ENCODE assay signal across 12 cellular contexts in the genomic region with DNA sequence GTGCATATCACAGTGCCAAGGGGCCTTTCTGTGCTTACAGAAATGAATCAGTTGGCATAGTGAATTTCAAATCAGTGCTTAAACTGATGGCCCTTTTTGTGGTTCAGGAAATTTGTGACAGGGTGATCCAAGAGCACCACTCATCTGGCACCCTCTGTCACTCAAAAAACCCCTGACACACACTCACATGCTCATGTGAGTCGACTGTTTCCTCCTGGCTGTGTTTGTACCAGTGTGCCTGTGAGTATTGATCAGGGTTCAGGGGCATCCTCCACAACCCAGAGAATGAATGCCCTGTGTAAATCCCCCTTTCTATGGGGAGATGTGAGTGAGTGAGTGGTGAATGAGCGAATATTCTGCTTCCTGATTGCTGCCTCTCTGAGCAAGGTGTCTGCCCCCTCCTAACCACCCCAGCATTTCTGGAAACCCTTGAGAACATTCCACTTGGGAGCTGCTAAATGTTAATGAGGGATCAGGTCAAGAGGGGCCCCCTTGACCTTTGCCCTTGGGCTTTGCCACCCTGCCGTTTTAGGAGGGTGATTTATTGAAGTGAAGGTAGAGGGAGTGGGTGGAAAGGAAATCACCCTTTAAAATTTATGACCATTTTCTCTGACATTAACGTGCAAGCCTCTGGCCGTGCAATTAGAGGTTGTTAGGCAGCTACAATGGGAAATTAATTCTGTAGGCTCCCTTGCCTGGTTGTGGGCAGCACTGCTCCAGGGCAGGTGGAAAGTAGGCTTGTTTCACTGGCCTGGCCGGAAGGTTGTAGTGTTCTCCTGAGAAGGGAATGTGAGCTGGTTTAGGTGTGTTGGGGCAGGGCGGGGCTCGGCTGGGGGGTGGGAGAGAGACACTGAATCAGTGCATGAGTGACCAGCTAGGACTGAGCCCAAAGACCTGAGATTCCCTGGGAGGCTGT.
DNase-seq lines count a peak whose midpoint lies in the region; TF ChIP-seq lines count a peak whose summit lies in the region.
"Had no signal": no experiment of that assay in that cellular context is flagged by ENCODE, and none has a peak within 500 bp of the region (broad histone marks: within the 10 kb centered on the region; RNA-seq: fewer than 3 reads in every experiment).

No MANE protein-coding gene starts in this region.

- no peak overlapping the region for H3K4me2 ChIP-seq in Karpas-422 (ENCODE audit: low read depth, low read length, poor library complexity, severe bottlenecking)

- H3K4me1 ChIP-seq in Karpas-422 (ENCODE audit: low read length) (peaks cover 60% of the 10 kb centered on the region), esophagus (ENCODE audit: control insufficient read depth in 2 of 2, insufficient read depth in 2 of 2, low read length in 1 of 2) (peaks cover 5 to 30% of the 10 kb centered on the region in 2 donors)

- WGBS in esophagus, 2 donors: 49% methylated on average over 8 of the region's 8 CpGs

- H3K4me3 ChIP-seq in Karpas-422 (ENCODE audit: low read length) (no peak overlapping the region), esophagus (ENCODE audit: low read depth in 1 of 2, low read length in 2 of 2) (peak overlapping the region; percentile 18 to 31)
- H3K4me3 ChIP-seq: tibial artery had no signal

- H3K79me2 ChIP-seq in Karpas-422 (ENCODE audit: low read length): peaks cover 100% of the 10 kb centered on the region

- H3K27me3 Mint-ChIP-seq in progenitor cell of endocrine pancreas: peaks cover 9% of the 10 kb centered on the region

- H3K9ac ChIP-seq in Karpas-422 (ENCODE audit: low read length): peak overlapping the region; percentile 41

- H3K27ac ChIP-seq in Karpas-422 (ENCODE audit: low read length) (peak overlapping the region; percentile 60), esophagus (ENCODE audit: low read depth in 2 of 2, low read length in 1 of 2) (peak overlapping the region; percentile 84 to 94)
- H3K27ac ChIP-seq: WERI-Rb-1 had no signal

- H2AFZ ChIP-seq in Karpas-422 (ENCODE audit: low read length): no peak overlapping the region

- DNase-seq in NCI-H748 (lab: John Stamatoyannopoulos, UW; ENCODE audit: unreplicated experiment) (peak; percentile 69), NCI-H748 treated with DMSO at 0.1 percent for 48 hours (lab: John Stamatoyannopoulos, UW) (no peak), Karpas-422 (no peak), progenitor cell of endocrine pancreas (ENCODE audit: low spot score, unreplicated experiment) (no peak), NCI-H2107 treated with DMSO at 0.1 percent for 48 hours (lab: John Stamatoyannopoulos, UW; ENCODE audit: unreplicated experiment) (no peak), HuH-7.5 (ENCODE audit: low spot score) (no peak), NCI-H2171 (lab: John Stamatoyannopoulos, UW) (no peak)
- DNase-seq: aorta, KG1, tibial artery, WERI-Rb-1 had no signal

- no peak overlapping the region for H3K4me3 Mint-ChIP-seq in progenitor cell of endocrine pancreas (ENCODE audit: low read depth)

- no peaks in the 10 kb centered on the region for H3K9me2 ChIP-seq in Karpas-422 (replicated peaks; ENCODE audit: insufficient read depth, low read length)

- H3K4me1 Mint-ChIP-seq in progenitor cell of endocrine pancreas (ENCODE audit: low read depth): peaks cover 14% of the 10 kb centered on the region

- peak overlapping the region; percentile 9 for H3K27ac Mint-ChIP-seq in progenitor cell of endocrine pancreas

- H3K9me3 ChIP-seq in Karpas-422 (ENCODE audit: low read length) (no peaks in the 10 kb centered on the region), esophagus (ENCODE audit: control insufficient read depth in 2 of 2, insufficient read depth in 1 of 2, low read depth in 1 of 2, low read length in 1 of 2) (no peaks in the 10 kb centered on the region)
- H3K9me3 ChIP-seq: tibial artery had no signal

- H3K36me3 ChIP-seq in Karpas-422 (ENCODE audit: insufficient read depth, low read length): no peaks in the 10 kb centered on the region
- no peaks in the 10 kb centered on the region for H3K36me3 ChIP-seq in esophagus (ENCODE audit: control insufficient read depth in 2 of 2, insufficient read depth in 2 of 2, low read length in 1 of 2)
- H3K36me3 ChIP-seq: tibial artery, WERI-Rb-1 had no signal

- peaks cover 16% of the 10 kb centered on the region for H4K20me1 ChIP-seq in Karpas-422 (ENCODE audit: insufficient read depth, low read depth, low read length)

- no peaks in the 10 kb centered on the region for H3K27me3 ChIP-seq in Karpas-422 (ENCODE audit: low read length)
- H3K27me3 ChIP-seq in esophagus (ENCODE audit: control insufficient read depth in 1 of 2, insufficient read depth in 2 of 2, low read length in 2 of 2): no peaks in the 10 kb centered on the region
- H3K27me3 ChIP-seq: tibial artery had no signal

- H3K36me3 Mint-ChIP-seq in progenitor cell of endocrine pancreas (ENCODE audit: insufficient read depth): no peaks in the 10 kb centered on the region

- no peak for TF ChIP-seq CTCF in progenitor cell of endocrine pancreas (IDR thresholded peaks at IDR 0.05; ENCODE audit: unreplicated experiment)

- no peaks in the 10 kb centered on the region for H3K9me3 Mint-ChIP-seq in progenitor cell of endocrine pancreas (ENCODE audit: low read depth)
